1 cellular context compared by ENCODE assay signal in the genomic region with DNA sequence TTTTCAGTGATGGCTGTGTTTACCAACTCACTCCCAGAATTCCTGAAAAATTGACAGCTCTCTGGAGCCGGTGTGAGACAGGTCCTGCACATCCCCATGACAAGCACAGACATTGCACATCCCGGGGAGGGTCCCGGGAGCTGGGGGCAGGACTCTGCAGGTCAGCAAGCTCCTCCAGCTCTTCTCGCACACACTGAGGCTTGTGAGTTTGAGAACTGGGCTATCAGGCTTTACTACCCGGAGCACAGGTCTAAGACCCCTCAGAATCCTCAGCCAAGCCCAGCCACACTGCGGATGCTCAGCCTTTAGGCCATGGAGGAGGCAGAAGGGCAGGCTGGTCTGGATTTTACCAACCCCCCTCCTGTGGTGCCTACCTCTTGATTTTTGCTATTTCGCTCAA.
TF ChIP-seq lines count a peak whose summit lies in the region.

No MANE protein-coding gene starts in this region.

TF ChIP-seq in H1, 55 proteins besides CTCF, POLR2A, EP300 and RAD21:
- TF ChIP-seq, protein P1, sequence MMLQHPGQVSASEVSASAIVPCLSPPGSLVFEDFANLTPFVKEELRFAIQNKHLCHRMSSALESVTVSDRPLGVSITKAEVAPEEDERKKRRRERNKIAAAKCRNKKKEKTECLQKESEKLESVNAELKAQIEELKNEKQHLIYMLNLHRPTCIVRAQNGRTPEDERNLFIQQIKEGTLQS (IDR thresholded peaks at IDR 0.05; ENCODE audit: insufficient read depth, low read depth, low read length), result no peak
